ENCODE assay signal across 1 cellular context in genomic region chr11:58805065-58805464, GRCh38.
TF ChIP-seq lines count a peak whose summit lies in the region.

No MANE protein-coding gene starts in this region.

TF ChIP-seq in IMR-90, 13 proteins besides CTCF, POLR2A, EP300 and RAD21:
- TF ChIP-seq USF2 (IDR thresholded peaks at IDR 0.05; ENCODE audit: low read depth, low read length) (no peak), MAFK (IDR thresholded peaks at IDR 0.05; ENCODE audit: low read depth, low read length) (no peak), CEBPB (IDR thresholded peaks at IDR 0.05; ENCODE audit: low read depth, low read length) (no peak)
